ENCODE assay signal across 11 cellular contexts in genomic region chr14:104967144-104967413, GRCh38. TPM values are rescaled to one million over a fixed set of nuclear protein-coding genes. Genes with fewer than 3 reads are reported as not detected.
DNase-seq lines count a peak whose midpoint lies in the region; ATAC-seq, FAIRE-seq and TF ChIP-seq lines count a peak whose summit lies in the region.
"Had no signal": no experiment of that assay in that cellular context is flagged by ENCODE, and none has a peak within 500 bp of the region (broad histone marks: within the 10 kb centered on the region; RNA-seq: fewer than 3 reads in every experiment).

No MANE protein-coding gene starts in this region.

- no peak overlapping the region for H3K27ac ChIP-seq in HUES48 (ENCODE audit: low read depth, low read length)
- peak overlapping the region; percentile 100 for H3K27ac ChIP-seq in epithelial cell of prostate
- H3K27ac ChIP-seq in lower lobe of right lung, result peak overlapping the region; percentile 60
- peak overlapping the region; percentile 96 for H3K27ac ChIP-seq in suprapubic skin
- H3K27ac ChIP-seq: C4-2B had no signal

- no peak for TF ChIP-seq CTCF in lower lobe of right lung (IDR thresholded peaks at IDR 0.05)
- no peak for TF ChIP-seq CTCF in suprapubic skin (IDR thresholded peaks at IDR 0.05)

- H3K36me3 ChIP-seq in HUES48 (ENCODE audit: control insufficient read depth, insufficient read depth, low read length), result no peaks in the 10 kb centered on the region
- H3K36me3 ChIP-seq in lower lobe of right lung, result no peaks in the 10 kb centered on the region
- no peaks in the 10 kb centered on the region for H3K36me3 ChIP-seq in suprapubic skin

- H3K9me3 ChIP-seq in HUES48 (ENCODE audit: control insufficient read depth, insufficient read depth, low read length) (no peaks in the 10 kb centered on the region), lower lobe of right lung (no peaks in the 10 kb centered on the region), suprapubic skin (no peaks in the 10 kb centered on the region)

- WGBS in suprapubic skin, result 0% methylated on average over 1 of the region's 7 CpGs

- H3K4me3 ChIP-seq in HUES48 (ENCODE audit: low read depth, low read length), result peak overlapping the region; percentile 54; the same call in 1 of the 2 replicates
- peak overlapping the region; percentile 42 for H3K4me3 ChIP-seq in lower lobe of right lung
- peak overlapping the region; percentile 62 for H3K4me3 ChIP-seq in suprapubic skin

- no peak for FAIRE-seq in GM12891 (lab: Jason Lieb, UNC)

- no peak for DNase-seq in epithelial cell of prostate (ENCODE audit: low read depth, low spot score)
- DNase-seq in lower lobe of right lung, result no peak
- peak in 1 of 2 donors; percentile 87 for DNase-seq in suprapubic skin (ENCODE audit: low spot score in 2 of 2)
- no peak for DNase-seq in activated T-cell treated with anti-CD3 and anti-CD28 coated beads for 4 hours
- DNase-seq in ureter (ENCODE audit: low spot score), result no peak
- DNase-seq in mesenteric fat pad (ENCODE audit: low spot score), result no peak
- no peak for DNase-seq in GM12891 (ENCODE audit: insufficient read length, low spot score)
- DNase-seq: NCI-H1105 treated with DMSO at 0.1 percent for 48 hours, NCI-H524 treated with DMSO at 0.1 percent for 48 hours had no signal

- TF ChIP-seq EP300 in suprapubic skin (IDR thresholded peaks at IDR 0.05), result no peak

- no peak overlapping the region for H3K9ac ChIP-seq in HUES48 (ENCODE audit: low read depth, low read length)

- H3K4me1 ChIP-seq in HUES48 (ENCODE audit: control insufficient read depth, insufficient read depth, low read length) (peaks cover 16% of the 10 kb centered on the region), lower lobe of right lung (peaks cover 41% of the 10 kb centered on the region), suprapubic skin (peaks cover 63% of the 10 kb centered on the region)

- H3K27me3 ChIP-seq in HUES48 (ENCODE audit: control insufficient read depth, insufficient read depth, low read length), result peaks cover 4% of the 10 kb centered on the region; the same call in 1 of the 2 replicates
- no peaks in the 10 kb centered on the region for H3K27me3 ChIP-seq in lower lobe of right lung (ENCODE audit: low read depth)
- no peaks in the 10 kb centered on the region for H3K27me3 ChIP-seq in suprapubic skin

- ATAC-seq in lower lobe of right lung, result peak in 1 of 2 donors; percentile 11

- TF ChIP-seq POLR2A in suprapubic skin (IDR thresholded peaks at IDR 0.05) (no peak), GM12891 (IDR thresholded peaks at IDR 0.05; ENCODE audit: low read depth, low read length) (no peak)

- intact Hi-C loops in lower lobe of right lung (cut with DNase I), result no loop called here

TF ChIP-seq in GM12891, 5 proteins besides CTCF, POLR2A, EP300 and RAD21:
- TF ChIP-seq TAF1 (IDR thresholded peaks at IDR 0.05; ENCODE audit: low read depth, low read length) (no peak), POU2F2 (IDR thresholded peaks at IDR 0.05; ENCODE audit: low read depth, low read length) (no peak), SPI1 (IDR thresholded peaks at IDR 0.05; ENCODE audit: low read depth, low read length) (no peak), PAX5 (IDR thresholded peaks at IDR 0.05; ENCODE audit: insufficient read depth, low read length, severe bottlenecking) (no peak), POLR2AphosphoS5 (IDR thresholded peaks at IDR 0.05; ENCODE audit: low read depth, low read length) (no peak)

RNA-seq across cellular contexts. Expression of gene AHNAK2, which starts 11.1 kb away (rescaled TPM):
- total RNA-seq in lower lobe of right lung, result 10.8 TPM
- total RNA-seq in suprapubic skin, result 100 to 1,000 TPM; 829 to 975 (median 858) TPM
- total RNA-seq in ureter, result 34.5 TPM
- 15.7 TPM for total RNA-seq in mesenteric fat pad
- 0.09 TPM for polyA plus RNA-seq in GM12891 (2012; ENCODE audit: low read depth, missing spikeins)

RNA-seq across cellular contexts. Expression of gene CLBA1, which starts 18.5 kb away (rescaled TPM):
- total RNA-seq in lower lobe of right lung (10.5 TPM), suprapubic skin (10 to 100 TPM in 2 of 4 donors, 1 to 10 TPM in 2; 6.3 to 10.9 (median 9.1) TPM), ureter (17.3 TPM), mesenteric fat pad (2.8 TPM)
- 3.0 TPM for polyA plus RNA-seq in GM12891 (2012; ENCODE audit: low read depth, missing spikeins)

RNA-seq across cellular contexts. Expression of gene PLD4, which starts 42.4 kb away (rescaled TPM):
- total RNA-seq in lower lobe of right lung, result 1.2 TPM
- total RNA-seq in suprapubic skin, result under 1 TPM in 1 of 4 donors, not detected in 3; 0.16 TPM
- total RNA-seq in ureter, result 2.6 TPM
- total RNA-seq in mesenteric fat pad, result 0.06 TPM
- 22.8 TPM for polyA plus RNA-seq in GM12891 (2012; ENCODE audit: low read depth, missing spikeins)

RNA-seq across cellular contexts. Expression of gene CDCA4, which starts 53.8 kb away (rescaled TPM):
- 6.9 TPM for total RNA-seq in lower lobe of right lung
- total RNA-seq in suprapubic skin, result 10 to 100 TPM; 27.7 to 38.6 (median 35.8) TPM
- 8.1 TPM for total RNA-seq in ureter
- 3.4 TPM for total RNA-seq in mesenteric fat pad
- polyA plus RNA-seq in GM12891 (2012; ENCODE audit: low read depth, missing spikeins), result 35.1 TPM

Comparison
In these comparisons a context has a peak if more than half of its experiments do, and no peak if none do; other contexts are left out.
1. RNA of gene AHNAK2, which starts 11.1 kb away (total RNA-seq): 829 to 975 TPM in suprapubic skin; 34.5 TPM in ureter (single experiment), 15.7 TPM in mesenteric fat pad (single experiment) and 10.8 TPM in lower lobe of right lung (single experiment); every median in the first group is over 10 times any median in the second.
2. Peak in every context shown above with its lines, with median percentiles within 50 percentile points of each other: H3K4me3 ChIP-seq.